ENCODE assay signal across 26 cellular contexts in genomic region chr6:21468487-21468886, GRCh38.
"Had no signal": no experiment of that assay in that cellular context is flagged by ENCODE, and none has a peak within 500 bp of the region (broad histone marks: within the 10 kb centered on the region; RNA-seq: fewer than 3 reads in every experiment).

No MANE protein-coding gene starts in this region.

- ATAC-seq: activated CD4-positive, alpha-beta T cell treated with anti-CD3 and anti-CD28 coated beads for 36 hours; activated T-cell treated with anti-CD3 and anti-CD28 coated beads, Interleukin-2, amount 50 U/mL, for 4 hours; esophagus mucosa; left ventricle myocardium superior; stimulated activated naive CD8-positive, alpha-beta T cell treated with anti-CD3 and anti-CD28 coated beads, Interleukin-15, amount 100 ng/mL, for 72 hours; WTC11 had no signal

- H3K27ac ChIP-seq: adrenal gland, breast epithelium, parathyroid adenoma, right lobe of liver, skin epidermis, tibial artery had no signal

- H3K36me3 ChIP-seq: adrenal gland, breast epithelium, right lobe of liver, tibial artery had no signal

- H3K4me3 ChIP-seq: adrenal gland, breast epithelium, right lobe of liver, skin epidermis, tibial artery had no signal

- H3K9me3 Mint-ChIP-seq: activated T-cell treated with anti-CD3 and anti-CD28 coated beads, Interleukin-2, amount 50 U/mL, for 4 hours; activated T-helper 2 cell treated with anti-CD3 and anti-CD28 coated beads, Interferon-gamma antibody, Interleukin-2, Interleukin-4, amounts not matched to agents 10 μg/mL and 5 μg/mL and 100 μg/mL, durations not matched to agents 14 hours and 24 hours and 36 hours; central memory CD8-positive, alpha-beta T cell; stimulated activated naive CD8-positive, alpha-beta T cell treated with anti-CD3 and anti-CD28 coated beads, Interleukin-15, amount 100 ng/mL, for 72 hours had no signal

- H3K4me1 Mint-ChIP-seq: activated CD4-positive, alpha-beta T cell treated with anti-CD3 and anti-CD28 coated beads for 36 hours; central memory CD8-positive, alpha-beta T cell; stimulated activated naive CD8-positive, alpha-beta T cell treated with anti-CD3 and anti-CD28 coated beads, Interleukin-15, amount 100 ng/mL, for 72 hours; WTC11 had no signal

- H3K4me3 Mint-ChIP-seq: activated CD4-positive, alpha-beta T cell treated with anti-CD3 and anti-CD28 coated beads for 36 hours; activated naive CD8-positive, alpha-beta T cell; activated T-cell treated with anti-CD3 and anti-CD28 coated beads, Interleukin-2, amount 50 U/mL, for 4 hours; central memory CD8-positive, alpha-beta T cell; nephron; stimulated activated naive CD8-positive, alpha-beta T cell treated with anti-CD3 and anti-CD28 coated beads, Interleukin-15, amount 100 ng/mL, for 72 hours; WTC11 had no signal

- H3K27ac Mint-ChIP-seq: activated CD4-positive, alpha-beta T cell treated with anti-CD3 and anti-CD28 coated beads for 36 hours; activated naive CD8-positive, alpha-beta T cell; activated T-helper 2 cell treated with anti-CD3 and anti-CD28 coated beads, Interferon-gamma antibody, Interleukin-2, Interleukin-4, amounts not matched to agents 10 μg/mL and 5 μg/mL and 100 μg/mL, durations not matched to agents 14 hours and 24 hours and 36 hours; stimulated activated naive CD8-positive, alpha-beta T cell treated with anti-CD3 and anti-CD28 coated beads, Interleukin-15, amount 100 ng/mL, for 72 hours; WTC11 had no signal

- H3K27me3 Mint-ChIP-seq: activated naive CD8-positive, alpha-beta T cell; stimulated activated naive CD8-positive, alpha-beta T cell treated with anti-CD3 and anti-CD28 coated beads, Interleukin-15, amount 100 ng/mL, for 72 hours had no signal

- DNase-seq: activated CD4-positive, alpha-beta T cell treated with anti-CD3 and anti-CD28 coated beads for 36 hours; activated CD4-positive, alpha-beta T cell treated with anti-CD3 and anti-CD28 coated beads, Interleukin-2, amount 50 U/mL, for 4 hours; activated CD8-positive, alpha-beta memory T cell treated with anti-CD3 and anti-CD28 coated beads, Interleukin-2, amount 50 U/mL, for 48 hours; activated naive CD4-positive, alpha-beta T cell; activated T-cell treated with anti-CD3 and anti-CD28 coated beads, Interleukin-2, amount 50 U/mL, for 4 hours; adrenal gland; effector memory CD4-positive, alpha-beta T cell; foreskin melanocyte; hippocampal formation; left ventricle myocardium superior; mammary epithelial cell; nucleus accumbens; right lobe of liver; stimulated activated CD4-positive, alpha-beta T cell treated with anti-CD3 and anti-CD28 coated beads, Interleukin-1b, Interleukin-23, amount 100 ng/mL, for 48 hours; stimulated activated naive CD8-positive, alpha-beta T cell treated with anti-CD3 and anti-CD28 coated beads, Interleukin-15, amount 100 ng/mL, for 72 hours; T-helper 9 cell; tibial artery had no signal

- H3K36me3 Mint-ChIP-seq: activated naive CD8-positive, alpha-beta T cell; WTC11 had no signal

- H3K4me1 ChIP-seq: adrenal gland, breast epithelium, parathyroid adenoma, tibial artery had no signal

- H3K9me3 ChIP-seq: adrenal gland, right lobe of liver, tibial artery had no signal

- H3K27me3 ChIP-seq: adrenal gland, breast epithelium, right lobe of liver, tibial artery had no signal
